ENCODE assay signal across 8 cellular contexts in the genomic region with DNA sequence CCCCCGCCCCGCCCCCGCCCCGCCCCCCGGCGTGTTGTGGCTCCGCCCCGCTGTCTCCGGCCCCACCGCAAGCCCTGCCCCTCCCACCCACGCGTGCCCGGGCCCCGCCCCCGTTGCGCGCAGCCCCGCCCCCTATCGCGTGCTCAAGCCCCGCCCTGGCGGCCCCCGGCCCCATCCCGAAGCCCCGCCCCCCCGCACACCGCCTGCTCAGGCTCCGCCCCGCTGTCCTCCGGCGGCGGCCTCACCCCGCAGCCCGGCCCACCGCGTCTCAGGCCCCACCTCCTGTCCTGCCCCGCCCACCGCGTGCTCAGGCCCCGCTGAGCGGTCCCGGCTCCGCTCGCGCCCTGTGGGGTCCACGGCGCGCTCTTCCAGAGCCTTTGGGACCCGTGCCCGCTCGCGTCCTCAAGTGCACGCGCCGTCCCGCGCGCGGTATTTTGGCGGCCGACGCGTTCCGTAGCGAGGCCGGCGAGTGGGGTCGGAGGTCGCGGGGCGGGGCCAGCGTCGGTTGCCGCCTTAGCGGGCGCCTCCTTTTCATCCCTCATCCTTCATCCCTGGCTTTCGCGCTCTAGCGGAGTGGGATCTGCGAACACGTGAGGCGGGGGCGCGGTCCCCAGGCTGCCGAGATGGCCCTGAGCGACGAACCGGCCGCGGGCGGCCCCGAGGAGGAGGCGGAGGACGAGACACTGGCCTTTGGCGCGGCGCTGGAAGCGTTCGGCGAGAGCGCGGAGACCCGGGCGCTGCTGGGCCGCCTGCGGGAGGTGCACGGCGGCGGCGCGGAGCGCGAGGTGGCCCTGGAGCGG. TPM values are rescaled to one million over a fixed set of nuclear protein-coding genes. Genes with fewer than 3 reads are reported as not detected.
DNase-seq lines count a peak whose midpoint lies in the region; ATAC-seq and TF ChIP-seq lines count a peak whose summit lies in the region.

TBCD (plus strand) TSS at position 495 of the 800 bp plus-strand sequence; CDS start at position 624, 129 bp downstream.

- H3K4me3 ChIP-seq in RWPE2 (ENCODE audit: severe bottlenecking) (peak within 1 kb of the TSS; percentile 90), fibroblast of lung (replicated peaks in 1 of 4; ENCODE audit: control extremely low read depth in 1 of 4, insufficient read depth in 1 of 4, low read depth in 3 of 4, low read length in 4 of 4) (peak within 1 kb of the TSS; percentile 73 to 92 (median 84))

- peaks cover 7% of the 10 kb centered on the region for H3K4me1 Mint-ChIP-seq in activated T-helper 17 cell treated with anti-CD3 and anti-CD28 coated beads, Interleukin-2, amount 50 U/mL, for 72 hours
- peaks cover 13 to 36% (median 28%) of the 10 kb centered on the region in 4 donors for H3K4me1 Mint-ChIP-seq in naive thymus-derived CD8-positive, alpha-beta T cell
- H3K4me1 Mint-ChIP-seq in stimulated activated memory B cell treated with anti-CD40 and anti-IgM and Interleukin-4, amounts not matched to agents 10 μg/mL and 1 μg/mL and 100 μg/mL, for 72 hours = peaks cover 33% of the 10 kb centered on the region

- ATAC-seq in GM21786 (IDR thresholded peaks at IDR 0.05; ENCODE audit: unreplicated experiment) = peak; percentile 72
- peak; percentile 82 for ATAC-seq in RWPE2 (ENCODE audit: low read depth)
- peak; percentile 85 for ATAC-seq in activated T-helper 17 cell treated with anti-CD3 and anti-CD28 coated beads, Interleukin-2, amount 50 U/mL, for 72 hours (replicated peaks)
- ATAC-seq in naive thymus-derived CD8-positive, alpha-beta T cell = peak; percentile 74 to 78
- peak; percentile 88 for ATAC-seq in stimulated activated memory B cell treated with anti-CD40 and anti-IgM and Interleukin-4, amounts not matched to agents 10 μg/mL and 1 μg/mL and 100 μg/mL, for 72 hours

- H3K79me2 ChIP-seq in fibroblast of lung (ENCODE audit: control insufficient read depth, insufficient read depth, low read length) = peaks cover 31% of the 10 kb centered on the region

- no peak within 1 kb of the TSS for H3K27ac Mint-ChIP-seq in activated T-helper 17 cell treated with anti-CD3 and anti-CD28 coated beads, Interleukin-2, amount 50 U/mL, for 72 hours
- H3K27ac Mint-ChIP-seq in naive thymus-derived CD8-positive, alpha-beta T cell = peak within 1 kb of the TSS in 6 of 10 donors; percentile 38 to 86 (median 60)
- peak within 1 kb of the TSS; percentile 28 for H3K27ac Mint-ChIP-seq in stimulated activated memory B cell treated with anti-CD40 and anti-IgM and Interleukin-4, amounts not matched to agents 10 μg/mL and 1 μg/mL and 100 μg/mL, for 72 hours

- H3K4me3 Mint-ChIP-seq in activated T-helper 17 cell treated with anti-CD3 and anti-CD28 coated beads, Interleukin-2, amount 50 U/mL, for 72 hours = peak within 1 kb of the TSS; percentile 74
- H3K4me3 Mint-ChIP-seq in naive thymus-derived CD8-positive, alpha-beta T cell = peak within 1 kb of the TSS; percentile 78 to 89 (median 80)
- peak within 1 kb of the TSS; percentile 86 for H3K4me3 Mint-ChIP-seq in stimulated activated memory B cell treated with anti-CD40 and anti-IgM and Interleukin-4, amounts not matched to agents 10 μg/mL and 1 μg/mL and 100 μg/mL, for 72 hours

- no peaks in the 10 kb centered on the region for H3K27me3 Mint-ChIP-seq in activated T-helper 17 cell treated with anti-CD3 and anti-CD28 coated beads, Interleukin-2, amount 50 U/mL, for 72 hours
- no peaks in the 10 kb centered on the region for H3K27me3 Mint-ChIP-seq in naive thymus-derived CD8-positive, alpha-beta T cell
- no peaks in the 10 kb centered on the region for H3K27me3 Mint-ChIP-seq in stimulated activated memory B cell treated with anti-CD40 and anti-IgM and Interleukin-4, amounts not matched to agents 10 μg/mL and 1 μg/mL and 100 μg/mL, for 72 hours

- peaks cover 15% of the 10 kb centered on the region for H3K36me3 ChIP-seq in KOPT-K1 (ENCODE audit: insufficient read depth, low read length)
- H3K36me3 ChIP-seq in RWPE2 (ENCODE audit: low read depth) = peaks cover 20% of the 10 kb centered on the region; the same call in 1 of the 2 replicates
- no peaks in the 10 kb centered on the region for H3K36me3 ChIP-seq in fibroblast of lung (ENCODE audit: control insufficient read depth, insufficient read depth, low read length)

- H3K36me3 Mint-ChIP-seq in activated T-helper 17 cell treated with anti-CD3 and anti-CD28 coated beads, Interleukin-2, amount 50 U/mL, for 72 hours (ENCODE audit: low read depth) = peaks cover 15% of the 10 kb centered on the region
- peaks cover 0 to 10% (median 0%) of the 10 kb centered on the region in 3 donors for H3K36me3 Mint-ChIP-seq in naive thymus-derived CD8-positive, alpha-beta T cell
- H3K36me3 Mint-ChIP-seq in stimulated activated memory B cell treated with anti-CD40 and anti-IgM and Interleukin-4, amounts not matched to agents 10 μg/mL and 1 μg/mL and 100 μg/mL, for 72 hours = peaks cover 9% of the 10 kb centered on the region

- no peaks in the 10 kb centered on the region for H3K27me3 ChIP-seq in RWPE2 (ENCODE audit: insufficient read depth, poor library complexity, severe bottlenecking)
- no peaks in the 10 kb centered on the region for H3K27me3 ChIP-seq in fibroblast of lung (ENCODE audit: control insufficient read depth, insufficient read depth, low read length)

- H3K9ac ChIP-seq in fibroblast of lung (ENCODE audit: insufficient read depth, low read length) = peak within 1 kb of the TSS; percentile 62

- no peak for TF ChIP-seq CTCF in RWPE2 (IDR thresholded peaks at IDR 0.05; ENCODE audit: poor library complexity, severe bottlenecking)
- TF ChIP-seq CTCF in fibroblast of lung (conservative IDR thresholded peaks at IDR 0.05 in 1 of 2, IDR thresholded peaks at IDR 0.05 in 1 of 2; ENCODE audit: low read depth in 1 of 2, low read length in 2 of 2) = no peak

- H3K27ac ChIP-seq in KOPT-K1 (ENCODE audit: low read depth, low read length, poor library complexity, severe bottlenecking) (peak within 1 kb of the TSS; percentile 78), RWPE2 (ENCODE audit: poor library complexity, severe bottlenecking) (peak within 1 kb of the TSS; percentile 46), fibroblast of lung (ENCODE audit: insufficient read depth, low read length) (peak within 1 kb of the TSS; percentile 76)

- POLR2A ChIA-PET in naive thymus-derived CD8-positive, alpha-beta T cell (lab: Charles Lee) = interaction anchor here (1.1 kb wide), 1 partner anchor 11 kb away, joined by 3 read pairs; no protein-coding TSS in a partner anchor

- H3K4me1 ChIP-seq in RWPE2 (ENCODE audit: insufficient read depth, poor library complexity, severe bottlenecking) (peaks cover 7% of the 10 kb centered on the region), fibroblast of lung (ENCODE audit: control insufficient read depth, extremely low read depth, insufficient read depth, low read length) (no peaks in the 10 kb centered on the region)

- peak within 1 kb of the TSS; percentile 84 for H2AFZ ChIP-seq in fibroblast of lung (ENCODE audit: low read length)

- H3K9me3 Mint-ChIP-seq in activated T-helper 17 cell treated with anti-CD3 and anti-CD28 coated beads, Interleukin-2, amount 50 U/mL, for 72 hours = no peaks in the 10 kb centered on the region
- peaks cover 0 to 11% (median 0%) of the 10 kb centered on the region in 9 donors for H3K9me3 Mint-ChIP-seq in naive thymus-derived CD8-positive, alpha-beta T cell
- H3K9me3 Mint-ChIP-seq in stimulated activated memory B cell treated with anti-CD40 and anti-IgM and Interleukin-4, amounts not matched to agents 10 μg/mL and 1 μg/mL and 100 μg/mL, for 72 hours = peaks cover 4% of the 10 kb centered on the region

- H3K4me2 ChIP-seq in fibroblast of lung (ENCODE audit: extremely low read depth, insufficient read depth, low read length) = peak within 1 kb of the TSS; percentile 93

- H4K20me1 ChIP-seq in fibroblast of lung (ENCODE audit: control insufficient read depth, extremely low read depth, insufficient read depth, low read length) = no peaks in the 10 kb centered on the region

- DNase-seq in DMS53 treated with DMSO at 0.1 percent for 48 hours (lab: John Stamatoyannopoulos, UW; ENCODE audit: unreplicated experiment) (peak; percentile 82), RWPE2 (ENCODE audit: low spot score) (peak; percentile 86), fibroblast of lung (ENCODE audit: low read depth in 2 of 2) (peak; percentile 76 to 90)
- DNase-seq in naive thymus-derived CD8-positive, alpha-beta T cell = peak; percentile 76 to 93 (median 90)

- peaks cover 6% of the 10 kb centered on the region for H3K9me3 ChIP-seq in KOPT-K1 (ENCODE audit: insufficient read depth, low read length, poor library complexity, severe bottlenecking)
- H3K9me3 ChIP-seq in RWPE2 (ENCODE audit: severe bottlenecking) = peaks cover 4% of the 10 kb centered on the region
- H3K9me3 ChIP-seq in fibroblast of lung (ENCODE audit: control insufficient read depth, insufficient read depth, low read depth, low read length) = no peaks in the 10 kb centered on the region

RNA-seq across cellular contexts. Expression of gene TBCD, which starts in this region (rescaled TPM):
- 100 to 1,000 TPM; 111 to 139 TPM for total RNA-seq in activated T-helper 17 cell treated with anti-CD3 and anti-CD28 coated beads, Interleukin-2, amount 50 U/mL, for 72 hours
- 24.9 and 36.7 TPM in 2 replicates for total RNA-seq in fibroblast of lung
- 22.1 and 56.7 TPM in 2 replicates for polyA plus RNA-seq in fibroblast of lung
- polyA plus RNA-seq in fibroblast of lung (2012) = 44.9 and 96.5 TPM in 2 replicates
- polyA minus RNA-seq in fibroblast of lung (ENCODE audit: low replicate concordance) = 78.1 and 120 TPM in 2 replicates
- total RNA-seq in naive thymus-derived CD8-positive, alpha-beta T cell = 100 to 1,000 TPM; 155 to 170 TPM
- polyA plus RNA-seq in naive thymus-derived CD8-positive, alpha-beta T cell = 10 to 100 TPM; 41.2 to 91.9 (median 53.9) TPM

Comparison
In these comparisons a context has a peak if more than half of its experiments do, and no peak if none do; other contexts are left out.
1. Peak in every context shown above with its lines: DNase-seq, ATAC-seq, H3K4me3 ChIP-seq and H3K27ac ChIP-seq.